ENCODE assay signal across 2 cellular contexts in the genomic region with DNA sequence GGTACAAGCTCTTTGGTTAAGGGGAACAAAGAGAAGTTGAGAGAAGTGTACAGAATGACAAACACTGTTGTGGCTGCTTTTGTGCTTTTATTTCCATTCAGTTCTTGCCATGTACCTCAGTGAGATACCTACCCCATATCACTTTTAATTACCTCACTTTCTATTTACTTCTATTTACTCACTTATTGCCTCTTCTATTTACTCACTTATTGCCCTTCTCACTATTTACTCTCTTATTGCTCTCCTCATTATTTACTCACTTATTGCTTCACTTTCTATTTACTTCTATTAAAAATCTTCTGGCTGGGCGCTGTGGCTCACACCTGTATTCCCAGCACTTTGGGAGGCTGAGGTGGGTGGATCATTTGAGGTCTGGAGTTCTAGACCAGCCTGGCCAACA.
TF ChIP-seq lines count a peak whose summit lies in the region.

No MANE protein-coding gene starts in this region.

TF ChIP-seq in liver, 16 proteins besides CTCF, POLR2A, EP300 and RAD21:
- TF ChIP-seq SP1 (IDR thresholded peaks at IDR 0.05) = no peak
- TF ChIP-seq FOXA2 (IDR thresholded peaks at IDR 0.05) = peak; percentile 78
- TF ChIP-seq FOXA1 (IDR thresholded peaks at IDR 0.05) = peak; percentile 44
- TF ChIP-seq HNF4A (conservative IDR thresholded peaks at IDR 0.05) = peak; percentile 19 to 23
- TF ChIP-seq, protein P1, sequence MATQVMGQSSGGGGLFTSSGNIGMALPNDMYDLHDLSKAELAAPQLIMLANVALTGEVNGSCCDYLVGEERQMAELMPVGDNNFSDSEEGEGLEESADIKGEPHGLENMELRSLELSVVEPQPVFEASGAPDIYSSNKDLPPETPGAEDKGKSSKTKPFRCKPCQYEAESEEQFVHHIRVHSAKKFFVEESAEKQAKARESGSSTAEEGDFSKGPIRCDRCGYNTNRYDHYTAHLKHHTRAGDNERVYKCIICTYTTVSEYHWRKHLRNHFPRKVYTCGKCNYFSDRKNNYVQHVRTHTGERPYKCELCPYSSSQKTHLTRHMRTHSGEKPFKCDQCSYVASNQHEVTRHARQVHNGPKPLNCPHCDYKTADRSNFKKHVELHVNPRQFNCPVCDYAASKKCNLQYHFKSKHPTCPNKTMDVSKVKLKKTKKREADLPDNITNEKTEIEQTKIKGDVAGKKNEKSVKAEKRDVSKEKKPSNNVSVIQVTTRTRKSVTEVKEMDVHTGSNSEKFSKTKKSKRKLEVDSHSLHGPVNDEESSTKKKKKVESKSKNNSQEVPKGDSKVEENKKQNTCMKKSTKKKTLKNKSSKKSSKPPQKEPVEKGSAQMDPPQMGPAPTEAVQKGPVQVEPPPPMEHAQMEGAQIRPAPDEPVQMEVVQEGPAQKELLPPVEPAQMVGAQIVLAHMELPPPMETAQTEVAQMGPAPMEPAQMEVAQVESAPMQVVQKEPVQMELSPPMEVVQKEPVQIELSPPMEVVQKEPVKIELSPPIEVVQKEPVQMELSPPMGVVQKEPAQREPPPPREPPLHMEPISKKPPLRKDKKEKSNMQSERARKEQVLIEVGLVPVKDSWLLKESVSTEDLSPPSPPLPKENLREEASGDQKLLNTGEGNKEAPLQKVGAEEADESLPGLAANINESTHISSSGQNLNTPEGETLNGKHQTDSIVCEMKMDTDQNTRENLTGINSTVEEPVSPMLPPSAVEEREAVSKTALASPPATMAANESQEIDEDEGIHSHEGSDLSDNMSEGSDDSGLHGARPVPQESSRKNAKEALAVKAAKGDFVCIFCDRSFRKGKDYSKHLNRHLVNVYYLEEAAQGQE (IDR thresholded peaks at IDR 0.05) = no peak
- peak in 1 of 2 donors; percentile 37 for TF ChIP-seq RXRA (IDR thresholded peaks at IDR 0.05)
- TF ChIP-seq JUND (IDR thresholded peaks at IDR 0.05) = peak; percentile 21 to 34

TF ChIP-seq in HepG2, 621 proteins besides CTCF, POLR2A, EP300 and RAD21:
- TF ChIP-seq DNMT3B (CRISPR knock-in tag; conservative IDR thresholded peaks at IDR 0.05) (no peak), REL (CRISPR knock-in tag; conservative IDR thresholded peaks at IDR 0.05) (no peak), MIER2 (CRISPR knock-in tag; IDR thresholded peaks at IDR 0.05) (no peak), GPN1 (CRISPR knock-in tag; IDR thresholded peaks at IDR 0.05; ENCODE audit: borderline replicate concordance) (no peak), ZNF446 (CRISPR knock-in tag; IDR thresholded peaks at IDR 0.05) (no peak), FOSL2 (CRISPR knock-in tag; IDR thresholded peaks at IDR 0.05) (no peak), ISX (CRISPR knock-in tag; conservative IDR thresholded peaks at IDR 0.05) (no peak), SPEN (CRISPR knock-in tag; IDR thresholded peaks at IDR 0.05; ENCODE audit: low read depth) (no peak), TCF7L2 (IDR thresholded peaks at IDR 0.05; ENCODE audit: low read depth, low read length) (no peak), ZNF552 (CRISPR knock-in tag; IDR thresholded peaks at IDR 0.05; ENCODE audit: borderline replicate concordance) (no peak), FOXJ3 (CRISPR knock-in tag; IDR thresholded peaks at IDR 0.05; ENCODE audit: borderline replicate concordance) (no peak), WIZ (CRISPR knock-in tag; IDR thresholded peaks at IDR 0.05) (no peak), MED13 (CRISPR knock-in tag; IDR thresholded peaks at IDR 0.05) (no peak), ZNF484 (CRISPR knock-in tag; IDR thresholded peaks at IDR 0.05; ENCODE audit: borderline replicate concordance, low read depth) (no peak)
- TF ChIP-seq, protein P2, sequence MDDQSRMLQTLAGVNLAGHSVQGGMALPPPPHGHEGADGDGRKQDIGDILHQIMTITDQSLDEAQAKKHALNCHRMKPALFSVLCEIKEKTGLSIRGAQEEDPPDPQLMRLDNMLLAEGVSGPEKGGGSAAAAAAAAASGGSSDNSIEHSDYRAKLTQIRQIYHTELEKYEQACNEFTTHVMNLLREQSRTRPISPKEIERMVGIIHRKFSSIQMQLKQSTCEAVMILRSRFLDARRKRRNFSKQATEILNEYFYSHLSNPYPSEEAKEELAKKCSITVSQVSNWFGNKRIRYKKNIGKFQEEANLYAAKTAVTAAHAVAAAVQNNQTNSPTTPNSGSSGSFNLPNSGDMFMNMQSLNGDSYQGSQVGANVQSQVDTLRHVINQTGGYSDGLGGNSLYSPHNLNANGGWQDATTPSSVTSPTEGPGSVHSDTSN (CRISPR knock-in tag; IDR thresholded peaks at IDR 0.05; ENCODE audit: borderline replicate concordance) = no peak
- TF ChIP-seq, protein P3, sequence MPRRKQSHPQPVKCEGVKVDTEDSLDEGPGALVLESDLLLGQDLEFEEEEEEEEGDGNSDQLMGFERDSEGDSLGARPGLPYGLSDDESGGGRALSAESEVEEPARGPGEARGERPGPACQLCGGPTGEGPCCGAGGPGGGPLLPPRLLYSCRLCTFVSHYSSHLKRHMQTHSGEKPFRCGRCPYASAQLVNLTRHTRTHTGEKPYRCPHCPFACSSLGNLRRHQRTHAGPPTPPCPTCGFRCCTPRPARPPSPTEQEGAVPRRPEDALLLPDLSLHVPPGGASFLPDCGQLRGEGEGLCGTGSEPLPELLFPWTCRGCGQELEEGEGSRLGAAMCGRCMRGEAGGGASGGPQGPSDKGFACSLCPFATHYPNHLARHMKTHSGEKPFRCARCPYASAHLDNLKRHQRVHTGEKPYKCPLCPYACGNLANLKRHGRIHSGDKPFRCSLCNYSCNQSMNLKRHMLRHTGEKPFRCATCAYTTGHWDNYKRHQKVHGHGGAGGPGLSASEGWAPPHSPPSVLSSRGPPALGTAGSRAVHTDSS (CRISPR knock-in tag; conservative IDR thresholded peaks at IDR 0.05) = no peak
- TF ChIP-seq, protein P4, sequence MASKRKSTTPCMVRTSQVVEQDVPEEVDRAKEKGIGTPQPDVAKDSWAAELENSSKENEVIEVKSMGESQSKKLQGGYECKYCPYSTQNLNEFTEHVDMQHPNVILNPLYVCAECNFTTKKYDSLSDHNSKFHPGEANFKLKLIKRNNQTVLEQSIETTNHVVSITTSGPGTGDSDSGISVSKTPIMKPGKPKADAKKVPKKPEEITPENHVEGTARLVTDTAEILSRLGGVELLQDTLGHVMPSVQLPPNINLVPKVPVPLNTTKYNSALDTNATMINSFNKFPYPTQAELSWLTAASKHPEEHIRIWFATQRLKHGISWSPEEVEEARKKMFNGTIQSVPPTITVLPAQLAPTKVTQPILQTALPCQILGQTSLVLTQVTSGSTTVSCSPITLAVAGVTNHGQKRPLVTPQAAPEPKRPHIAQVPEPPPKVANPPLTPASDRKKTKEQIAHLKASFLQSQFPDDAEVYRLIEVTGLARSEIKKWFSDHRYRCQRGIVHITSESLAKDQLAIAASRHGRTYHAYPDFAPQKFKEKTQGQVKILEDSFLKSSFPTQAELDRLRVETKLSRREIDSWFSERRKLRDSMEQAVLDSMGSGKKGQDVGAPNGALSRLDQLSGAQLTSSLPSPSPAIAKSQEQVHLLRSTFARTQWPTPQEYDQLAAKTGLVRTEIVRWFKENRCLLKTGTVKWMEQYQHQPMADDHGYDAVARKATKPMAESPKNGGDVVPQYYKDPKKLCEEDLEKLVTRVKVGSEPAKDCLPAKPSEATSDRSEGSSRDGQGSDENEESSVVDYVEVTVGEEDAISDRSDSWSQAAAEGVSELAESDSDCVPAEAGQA (IDR thresholded peaks at IDR 0.05; ENCODE audit: low read depth) = no peak
- TF ChIP-seq, protein P4 (CRISPR knock-in tag; IDR thresholded peaks at IDR 0.05; ENCODE audit: borderline replicate concordance) = no peak
